Comparison of ENCODE assay signal across 24 cellular contexts in genomic region chr5:174999581-174999980, GRCh38.
"Had no signal": no experiment of that assay in that cellular context is flagged by ENCODE, and none has a peak within 500 bp of the region (broad histone marks: within the 10 kb centered on the region; RNA-seq: fewer than 3 reads in every experiment).

No MANE protein-coding gene starts in this region.

- H2AFZ ChIP-seq: hepatocyte, parathyroid adenoma had no signal

- H3K27me3 Mint-ChIP-seq: dendritic cell treated with granulocyte-macrophage colony-stimulating factor and Interleukin-4, amounts not matched to agents 40 ng/mL and 50 ng/mL, for 4 days; stimulated activated naive B cell treated with anti-CD40 and anti-IgM and Interleukin-4, amounts not matched to agents 10 μg/mL and 1 μg/mL and 100 μg/mL, for 72 hours had no signal

- FAIRE-seq: endothelial cell of umbilical vein, kidney, small intestine had no signal

- H3K27ac ChIP-seq: colonic mucosa, esophagus muscularis mucosa, foreskin keratinocyte, gastroesophageal sphincter, heart left ventricle, hepatocyte, parathyroid adenoma, right lobe of liver, thoracic aorta, transverse colon, upper lobe of right lung, uterus had no signal

- H3K4me3 Mint-ChIP-seq: dendritic cell treated with granulocyte-macrophage colony-stimulating factor and Interleukin-4, amounts not matched to agents 40 ng/mL and 50 ng/mL, for 4 days; stimulated activated naive B cell treated with anti-CD40 and anti-IgM and Interleukin-4, amounts not matched to agents 10 μg/mL and 1 μg/mL and 100 μg/mL, for 72 hours; stimulated activated naive CD8-positive, alpha-beta T cell treated with anti-CD3 and anti-CD28 coated beads, Interleukin-15, Interleukin-2, amounts not matched to agents 100 ng/mL and 50 ng/mL, for 24 hours had no signal

- ATAC-seq: foreskin keratinocyte; gastroesophageal sphincter; heart left ventricle; left lobe of liver; naive thymus-derived CD8-positive, alpha-beta T cell; right lobe of liver; stimulated activated naive B cell treated with anti-CD40 and anti-IgM and Interleukin-4, amounts not matched to agents 10 μg/mL and 1 μg/mL and 100 μg/mL, for 72 hours; upper lobe of right lung had no signal

- H3K4me1 ChIP-seq: colonic mucosa, esophagus muscularis mucosa, foreskin keratinocyte, gastroesophageal sphincter, heart left ventricle, parathyroid adenoma, right lobe of liver, transverse colon, upper lobe of right lung, uterus had no signal

- H3K36me3 ChIP-seq: colonic mucosa, esophagus muscularis mucosa, gastroesophageal sphincter, heart left ventricle, right lobe of liver, thoracic aorta, transverse colon, upper lobe of right lung, uterus had no signal

- H3K27ac Mint-ChIP-seq: dendritic cell treated with granulocyte-macrophage colony-stimulating factor and Interleukin-4, amounts not matched to agents 40 ng/mL and 50 ng/mL, for 4 days; naive thymus-derived CD8-positive, alpha-beta T cell; progenitor cell of endocrine pancreas; stimulated activated naive B cell treated with anti-CD40 and anti-IgM and Interleukin-4, amounts not matched to agents 10 μg/mL and 1 μg/mL and 100 μg/mL, for 72 hours; stimulated activated naive CD8-positive, alpha-beta T cell treated with anti-CD3 and anti-CD28 coated beads, Interleukin-15, Interleukin-2, amounts not matched to agents 100 ng/mL and 50 ng/mL, for 24 hours had no signal

- H3K4me2 ChIP-seq: hepatocyte had no signal

- H3K27me3 ChIP-seq: colonic mucosa, foreskin keratinocyte, right lobe of liver, transverse colon, upper lobe of right lung, uterus had no signal

- H3K4me1 Mint-ChIP-seq: stimulated activated naive B cell treated with anti-CD40 and anti-IgM and Interleukin-4, amounts not matched to agents 10 μg/mL and 1 μg/mL and 100 μg/mL, for 72 hours had no signal

- H3K4me3 ChIP-seq: colonic mucosa, esophagus muscularis mucosa, gastroesophageal sphincter, heart left ventricle, hepatocyte, right lobe of liver, thoracic aorta, transverse colon, upper lobe of right lung, uterus had no signal

- H3K9me3 ChIP-seq: colonic mucosa, right lobe of liver, thoracic aorta, transverse colon, upper lobe of right lung, uterus had no signal

- H3K36me3 Mint-ChIP-seq: stimulated activated naive B cell treated with anti-CD40 and anti-IgM and Interleukin-4, amounts not matched to agents 10 μg/mL and 1 μg/mL and 100 μg/mL, for 72 hours had no signal

- DNase-seq: colonic mucosa; effector CD8-positive, alpha-beta T cell; foreskin keratinocyte; heart left ventricle; kidney; naive thymus-derived CD8-positive, alpha-beta T cell; right lobe of liver; small intestine; stimulated activated CD4-positive, alpha-beta T cell treated with anti-CD3 and anti-CD28 coated beads, Interleukin-15, amount 100 ng/mL, for 24 hours; stimulated activated CD4-positive, alpha-beta T cell treated with anti-CD3 and anti-CD28 coated beads, Interleukin-2, amount 100 ng/mL, for 48 hours; stimulated activated naive B cell treated with anti-CD40 and anti-IgM and Interleukin-4, amounts not matched to agents 10 μg/mL and 1 μg/mL and 100 μg/mL, for 72 hours; transverse colon; upper lobe of right lung; uterus had no signal

- H3K9ac ChIP-seq: parathyroid adenoma had no signal

- H3K79me2 ChIP-seq: hepatocyte, parathyroid adenoma had no signal
